Comparison of ENCODE assay signal across 15 cellular contexts in genomic region chr2:58063641-58064040, GRCh38. TPM values are rescaled to one million over a fixed set of nuclear protein-coding genes. Genes with fewer than 3 reads are reported as not detected.
DNase-seq lines count a peak whose midpoint lies in the region; ATAC-seq and TF ChIP-seq lines count a peak whose summit lies in the region.
"Had no signal": no experiment of that assay in that cellular context is flagged by ENCODE, and none has a peak within 500 bp of the region (broad histone marks: within the 10 kb centered on the region; RNA-seq: fewer than 3 reads in every experiment).

No MANE protein-coding gene starts in this region.

- TF ChIP-seq CTCF in HFFc6 (IDR thresholded peaks at IDR 0.05): no peak
- no peak for TF ChIP-seq CTCF in choroid plexus epithelial cell (conservative IDR thresholded peaks at IDR 0.05; ENCODE audit: low read depth, low read length)
- TF ChIP-seq CTCF in right lobe of liver (IDR thresholded peaks at IDR 0.05): no peak

- H3K27ac Mint-ChIP-seq in T-helper 2 cell treated with Interferon-gamma antibody and Interleukin-4, amounts not matched to agents 5 μg/mL and 100 μg/mL, for 36 hours: no peak overlapping the region
- H3K27ac Mint-ChIP-seq in HFFc6: peak overlapping the region; percentile 83

- no peaks in the 10 kb centered on the region for H3K4me1 ChIP-seq in right lobe of liver

- no peaks in the 10 kb centered on the region for H3K9me3 ChIP-seq in right lobe of liver

- 91% methylated on average over 2 of the region's 2 CpGs for WGBS in right lobe of liver (ENCODE audit: insufficient coverage, low coverage, low lambda C conversion rate, missing lambda C conversion rate)

- no peaks in the 10 kb centered on the region for H3K27me3 Mint-ChIP-seq in T-helper 2 cell treated with Interferon-gamma antibody and Interleukin-4, amounts not matched to agents 5 μg/mL and 100 μg/mL, for 36 hours (ENCODE audit: low read depth)
- H3K27me3 Mint-ChIP-seq in HFFc6 (ENCODE audit: insufficient read depth): no peaks in the 10 kb centered on the region

- peaks cover 19% of the 10 kb centered on the region for H3K4me1 Mint-ChIP-seq in T-helper 2 cell treated with Interferon-gamma antibody and Interleukin-4, amounts not matched to agents 5 μg/mL and 100 μg/mL, for 36 hours (ENCODE audit: low read depth)
- H3K4me1 Mint-ChIP-seq in HFFc6 (ENCODE audit: low read depth): peaks cover 49% of the 10 kb centered on the region

- peaks cover 10% of the 10 kb centered on the region for H3K36me3 Mint-ChIP-seq in T-helper 2 cell treated with Interferon-gamma antibody and Interleukin-4, amounts not matched to agents 5 μg/mL and 100 μg/mL, for 36 hours (ENCODE audit: low read depth)
- H3K36me3 Mint-ChIP-seq in HFFc6 (ENCODE audit: low read depth): peaks cover 30% of the 10 kb centered on the region

- H3K4me3 ChIP-seq in choroid plexus epithelial cell (ENCODE audit: low read depth, low read length) (no peak overlapping the region), right lobe of liver (no peak overlapping the region)

- TF ChIP-seq POLR2A in right lobe of liver (IDR thresholded peaks at IDR 0.05): no peak

- no peak for ATAC-seq in right lobe of liver
- ATAC-seq in Right ventricle myocardium inferior: no peak
- ATAC-seq in GM21447 (IDR thresholded peaks at IDR 0.05; ENCODE audit: unreplicated experiment): no peak

- peak overlapping the region; percentile 10 for H3K4me3 Mint-ChIP-seq in T-helper 2 cell treated with Interferon-gamma antibody and Interleukin-4, amounts not matched to agents 5 μg/mL and 100 μg/mL, for 36 hours
- peak overlapping the region; percentile 70 for H3K4me3 Mint-ChIP-seq in HFFc6

- no peaks in the 10 kb centered on the region for H3K27me3 ChIP-seq in right lobe of liver

- intact Hi-C loops in right lobe of liver (cut with DNase I) (no loop called here), Right ventricle myocardium inferior (cut with DNase I) (no loop called here)

- H3K36me3 ChIP-seq in right lobe of liver: peaks cover 0 to under 1% (median 0%) of the 10 kb centered on the region in 4 donors
- H3K36me3 ChIP-seq: WERI-Rb-1 had no signal

- H3K27ac ChIP-seq in right lobe of liver: no peak overlapping the region
- H3K27ac ChIP-seq: WERI-Rb-1 had no signal

- H3K9me3 Mint-ChIP-seq in T-helper 2 cell treated with Interferon-gamma antibody and Interleukin-4, amounts not matched to agents 5 μg/mL and 100 μg/mL, for 36 hours: no peaks in the 10 kb centered on the region
- H3K9me3 Mint-ChIP-seq in HFFc6: no peaks in the 10 kb centered on the region
- H3K9me3 Mint-ChIP-seq: activated naive CD4-positive, alpha-beta T cell treated with anti-CD3 and anti-CD28 coated beads, Interleukin-2, amount 50 U/mL, for 72 hours had no signal

- DNase-seq in T-helper 2 cell treated with Interferon-gamma antibody and Interleukin-4, amounts not matched to agents 5 μg/mL and 100 μg/mL, for 36 hours (ENCODE audit: low spot score): no peak
- DNase-seq in T-helper 2 cell (no peak), HFFc6 (peak; percentile 79), choroid plexus epithelial cell (ENCODE audit: low read depth) (peak; percentile 35), non-pigmented ciliary epithelial cell (ENCODE audit: low read depth) (peak; percentile 28), right lobe of liver (no peak), Right ventricle myocardium inferior (ENCODE audit: missing footprints) (no peak)
- DNase-seq: 8988T; effector memory CD4-positive, alpha-beta T cell; kidney; NCI-H2029; stimulated activated CD4-positive, alpha-beta T cell treated with anti-CD3 and anti-CD28 coated beads, Interleukin-4, amount 100 ng/mL, for 4 hours; WERI-Rb-1 had no signal

RNA-seq across cellular contexts. Expression of gene VRK2, which starts 17.0 kb away (rescaled TPM):
- total RNA-seq in HFFc6 (2021; fragmentation: NEBNext Ultra II Directional; extraction: Animal tissue kit (Norgen Biotek cat#: 25700)): 10 to 100 TPM; 17.6 to 27.1 (median 23.0) TPM
- total RNA-seq in right lobe of liver: 10 to 100 TPM in 3 of 6 experiments, 1 to 10 TPM in 3; 7.7 to 13.0 (median 10.2) TPM
- 29.4 TPM for total RNA-seq in Right ventricle myocardium inferior

Comparison
In these comparisons a context has a peak if more than half of its experiments do, and no peak if none do; other contexts are left out.
1. DNase-seq: peak in HFFc6 (single experiment), choroid plexus epithelial cell (single experiment) and non-pigmented ciliary epithelial cell (single experiment); none in T-helper 2 cell treated with Interferon-gamma antibody and Interleukin-4, amounts not matched to agents 5 μg/mL and 100 μg/mL, for 36 hours (single experiment), T-helper 2 cell (0 of 5), right lobe of liver (0 of 3) and Right ventricle myocardium inferior (single experiment).